ENCODE assay signal across 1 cellular context in the genomic region with DNA sequence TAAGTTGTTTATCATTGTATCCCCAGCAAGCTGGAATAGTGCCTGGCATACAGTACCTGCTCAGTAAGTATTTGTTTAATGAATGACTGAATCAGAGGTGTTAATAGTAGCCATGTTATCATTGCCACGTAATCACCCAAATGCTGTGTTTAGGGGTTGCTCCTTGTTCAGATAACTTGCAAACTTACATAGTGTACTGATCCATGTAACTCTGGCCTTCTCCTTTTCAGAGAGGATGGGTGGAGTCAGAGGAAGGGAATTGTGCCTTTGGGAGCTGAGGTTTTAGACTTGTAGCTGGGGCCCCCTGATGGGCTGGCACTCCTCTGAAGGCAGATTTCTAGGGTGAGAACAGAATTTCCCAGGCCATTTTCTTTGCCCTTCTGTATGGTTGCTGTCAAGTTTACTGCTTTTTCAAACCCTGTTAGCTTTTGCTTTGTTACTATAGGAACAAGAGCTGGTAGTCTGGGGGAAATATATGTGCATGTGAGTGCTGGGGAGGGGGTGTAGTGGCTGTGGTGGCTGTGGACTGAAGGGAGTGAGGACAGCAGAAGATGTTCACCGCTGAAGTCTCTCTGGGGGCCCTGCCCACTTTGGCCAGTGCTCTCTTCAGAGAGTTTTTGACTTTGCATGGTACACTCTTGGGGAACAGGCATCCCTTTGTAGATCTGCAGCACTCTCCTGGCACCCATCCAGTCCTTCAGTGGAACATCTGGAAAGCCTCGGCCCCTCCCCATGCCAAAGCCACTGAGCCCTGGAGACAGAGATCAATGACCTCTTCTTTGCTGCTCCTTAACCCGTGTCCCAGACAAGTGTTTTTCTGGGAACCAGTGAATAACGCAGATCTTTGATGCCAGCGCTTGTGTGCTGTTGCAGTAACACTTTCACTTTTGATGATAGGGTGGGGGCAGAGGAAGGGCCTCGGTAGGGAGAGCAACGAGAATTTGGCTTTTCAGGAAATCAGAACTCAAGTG.
TF ChIP-seq lines count a peak whose summit lies in the region.

No MANE protein-coding gene starts in this region.

TF ChIP-seq in GM12878, 131 proteins besides CTCF, POLR2A, EP300 and RAD21 (continued from another document and continues in another):
- TF ChIP-seq, protein P1, sequence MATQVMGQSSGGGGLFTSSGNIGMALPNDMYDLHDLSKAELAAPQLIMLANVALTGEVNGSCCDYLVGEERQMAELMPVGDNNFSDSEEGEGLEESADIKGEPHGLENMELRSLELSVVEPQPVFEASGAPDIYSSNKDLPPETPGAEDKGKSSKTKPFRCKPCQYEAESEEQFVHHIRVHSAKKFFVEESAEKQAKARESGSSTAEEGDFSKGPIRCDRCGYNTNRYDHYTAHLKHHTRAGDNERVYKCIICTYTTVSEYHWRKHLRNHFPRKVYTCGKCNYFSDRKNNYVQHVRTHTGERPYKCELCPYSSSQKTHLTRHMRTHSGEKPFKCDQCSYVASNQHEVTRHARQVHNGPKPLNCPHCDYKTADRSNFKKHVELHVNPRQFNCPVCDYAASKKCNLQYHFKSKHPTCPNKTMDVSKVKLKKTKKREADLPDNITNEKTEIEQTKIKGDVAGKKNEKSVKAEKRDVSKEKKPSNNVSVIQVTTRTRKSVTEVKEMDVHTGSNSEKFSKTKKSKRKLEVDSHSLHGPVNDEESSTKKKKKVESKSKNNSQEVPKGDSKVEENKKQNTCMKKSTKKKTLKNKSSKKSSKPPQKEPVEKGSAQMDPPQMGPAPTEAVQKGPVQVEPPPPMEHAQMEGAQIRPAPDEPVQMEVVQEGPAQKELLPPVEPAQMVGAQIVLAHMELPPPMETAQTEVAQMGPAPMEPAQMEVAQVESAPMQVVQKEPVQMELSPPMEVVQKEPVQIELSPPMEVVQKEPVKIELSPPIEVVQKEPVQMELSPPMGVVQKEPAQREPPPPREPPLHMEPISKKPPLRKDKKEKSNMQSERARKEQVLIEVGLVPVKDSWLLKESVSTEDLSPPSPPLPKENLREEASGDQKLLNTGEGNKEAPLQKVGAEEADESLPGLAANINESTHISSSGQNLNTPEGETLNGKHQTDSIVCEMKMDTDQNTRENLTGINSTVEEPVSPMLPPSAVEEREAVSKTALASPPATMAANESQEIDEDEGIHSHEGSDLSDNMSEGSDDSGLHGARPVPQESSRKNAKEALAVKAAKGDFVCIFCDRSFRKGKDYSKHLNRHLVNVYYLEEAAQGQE (IDR thresholded peaks at IDR 0.05; ENCODE audit: low read depth, low read length): no peak
- TF ChIP-seq CHD2 (IDR thresholded peaks at IDR 0.05; ENCODE audit: borderline replicate concordance, low read depth, low read length) (0 out of 2 replicates have a peak, but pooled peaks have one; percentile 10), TARDBP (IDR thresholded peaks at IDR 0.05; ENCODE audit: borderline replicate concordance) (no peak), BACH1 (IDR thresholded peaks at IDR 0.05; ENCODE audit: borderline replicate concordance) (no peak), RELA (IDR thresholded peaks at IDR 0.05; ENCODE audit: borderline replicate concordance, partially characterized antibody) (no peak), ESRRA (IDR thresholded peaks at IDR 0.05; ENCODE audit: low read length) (no peak), ETV6 (conservative IDR thresholded peaks at IDR 0.05 in 1 of 2, IDR thresholded peaks at IDR 0.05 in 1 of 2; ENCODE audit: borderline replicate concordance in 1 of 2, low read depth in 1 of 2) (0 out of 4 replicates have a peak, but pooled peaks of 1 of the 2 experiments have one; percentile 33), IKZF2 (IDR thresholded peaks at IDR 0.05) (peak; percentile 30 to 34; a peak in 2 of 4 replicates), BRCA1 (IDR thresholded peaks at IDR 0.05; ENCODE audit: low read depth, low read length) (no peak), DPF2 (IDR thresholded peaks at IDR 0.05) (peak; percentile 48), SPI1 (IDR thresholded peaks at IDR 0.05; ENCODE audit: borderline replicate concordance, insufficient read depth, low read depth, low read length) (no peak), BHLHE40 (IDR thresholded peaks at IDR 0.05; ENCODE audit: borderline replicate concordance in 1 of 2, low read depth in 2 of 2, low read length in 1 of 2) (peak; percentile 27 to 30; a peak in 1 of 4 replicates), BCL11A (IDR thresholded peaks at IDR 0.05; ENCODE audit: low read depth, low read length) (0 out of 2 replicates have a peak, but pooled peaks have one; percentile 5), HDGF (IDR thresholded peaks at IDR 0.05) (no peak; the same call in 1 of the 2 replicates), RCOR1 (conservative IDR thresholded peaks at IDR 0.05; ENCODE audit: low read depth, low read length) (no peak), NFIC (IDR thresholded peaks at IDR 0.05; ENCODE audit: low read depth, low read length) (no peak), TCF7 (IDR thresholded peaks at IDR 0.05; ENCODE audit: borderline replicate concordance) (no peak), NR2C2 (IDR thresholded peaks at IDR 0.05; ENCODE audit: borderline replicate concordance, control insufficient read depth, insufficient read length, low read depth) (no peak), NR2F1 (conservative IDR thresholded peaks at IDR 0.05) (0 out of 2 replicates have a peak, but pooled peaks have one; percentile 30), RBBP5 (conservative IDR thresholded peaks at IDR 0.05) (no peak), RB1 (IDR thresholded peaks at IDR 0.05; ENCODE audit: borderline replicate concordance) (no peak), ZNF207 (IDR thresholded peaks at IDR 0.05; ENCODE audit: borderline replicate concordance) (no peak), POLR2AphosphoS2 (IDR thresholded peaks at IDR 0.05; ENCODE audit: low read depth, low read length) (no peak), ZNF217 (IDR thresholded peaks at IDR 0.05) (no peak), ZNF384 (IDR thresholded peaks at IDR 0.05; ENCODE audit: borderline replicate concordance, low read depth, low read length) (no peak)
- TF ChIP-seq, protein P2, sequence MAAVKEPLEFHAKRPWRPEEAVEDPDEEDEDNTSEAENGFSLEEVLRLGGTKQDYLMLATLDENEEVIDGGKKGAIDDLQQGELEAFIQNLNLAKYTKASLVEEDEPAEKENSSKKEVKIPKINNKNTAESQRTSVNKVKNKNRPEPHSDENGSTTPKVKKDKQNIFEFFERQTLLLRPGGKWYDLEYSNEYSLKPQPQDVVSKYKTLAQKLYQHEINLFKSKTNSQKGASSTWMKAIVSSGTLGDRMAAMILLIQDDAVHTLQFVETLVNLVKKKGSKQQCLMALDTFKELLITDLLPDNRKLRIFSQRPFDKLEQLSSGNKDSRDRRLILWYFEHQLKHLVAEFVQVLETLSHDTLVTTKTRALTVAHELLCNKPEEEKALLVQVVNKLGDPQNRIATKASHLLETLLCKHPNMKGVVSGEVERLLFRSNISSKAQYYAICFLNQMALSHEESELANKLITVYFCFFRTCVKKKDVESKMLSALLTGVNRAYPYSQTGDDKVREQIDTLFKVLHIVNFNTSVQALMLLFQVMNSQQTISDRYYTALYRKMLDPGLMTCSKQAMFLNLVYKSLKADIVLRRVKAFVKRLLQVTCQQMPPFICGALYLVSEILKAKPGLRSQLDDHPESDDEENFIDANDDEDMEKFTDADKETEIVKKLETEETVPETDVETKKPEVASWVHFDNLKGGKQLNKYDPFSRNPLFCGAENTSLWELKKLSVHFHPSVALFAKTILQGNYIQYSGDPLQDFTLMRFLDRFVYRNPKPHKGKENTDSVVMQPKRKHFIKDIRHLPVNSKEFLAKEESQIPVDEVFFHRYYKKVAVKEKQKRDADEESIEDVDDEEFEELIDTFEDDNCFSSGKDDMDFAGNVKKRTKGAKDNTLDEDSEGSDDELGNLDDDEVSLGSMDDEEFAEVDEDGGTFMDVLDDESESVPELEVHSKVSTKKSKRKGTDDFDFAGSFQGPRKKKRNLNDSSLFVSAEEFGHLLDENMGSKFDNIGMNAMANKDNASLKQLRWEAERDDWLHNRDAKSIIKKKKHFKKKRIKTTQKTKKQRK (IDR thresholded peaks at IDR 0.05; ENCODE audit: low read depth, low read length): no peak
- TF ChIP-seq, protein P3, sequence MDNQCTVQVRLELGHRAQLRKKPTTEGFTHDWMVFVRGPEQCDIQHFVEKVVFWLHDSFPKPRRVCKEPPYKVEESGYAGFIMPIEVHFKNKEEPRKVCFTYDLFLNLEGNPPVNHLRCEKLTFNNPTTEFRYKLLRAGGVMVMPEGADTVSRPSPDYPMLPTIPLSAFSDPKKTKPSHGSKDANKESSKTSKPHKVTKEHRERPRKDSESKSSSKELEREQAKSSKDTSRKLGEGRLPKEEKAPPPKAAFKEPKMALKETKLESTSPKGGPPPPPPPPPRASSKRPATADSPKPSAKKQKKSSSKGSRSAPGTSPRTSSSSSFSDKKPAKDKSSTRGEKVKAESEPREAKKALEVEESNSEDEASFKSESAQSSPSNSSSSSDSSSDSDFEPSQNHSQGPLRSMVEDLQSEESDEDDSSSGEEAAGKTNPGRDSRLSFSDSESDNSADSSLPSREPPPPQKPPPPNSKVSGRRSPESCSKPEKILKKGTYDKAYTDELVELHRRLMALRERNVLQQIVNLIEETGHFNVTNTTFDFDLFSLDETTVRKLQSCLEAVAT (IDR thresholded peaks at IDR 0.05): 0 out of 2 replicates have a peak, but pooled peaks have one; percentile 32
- TF ChIP-seq, protein P4, sequence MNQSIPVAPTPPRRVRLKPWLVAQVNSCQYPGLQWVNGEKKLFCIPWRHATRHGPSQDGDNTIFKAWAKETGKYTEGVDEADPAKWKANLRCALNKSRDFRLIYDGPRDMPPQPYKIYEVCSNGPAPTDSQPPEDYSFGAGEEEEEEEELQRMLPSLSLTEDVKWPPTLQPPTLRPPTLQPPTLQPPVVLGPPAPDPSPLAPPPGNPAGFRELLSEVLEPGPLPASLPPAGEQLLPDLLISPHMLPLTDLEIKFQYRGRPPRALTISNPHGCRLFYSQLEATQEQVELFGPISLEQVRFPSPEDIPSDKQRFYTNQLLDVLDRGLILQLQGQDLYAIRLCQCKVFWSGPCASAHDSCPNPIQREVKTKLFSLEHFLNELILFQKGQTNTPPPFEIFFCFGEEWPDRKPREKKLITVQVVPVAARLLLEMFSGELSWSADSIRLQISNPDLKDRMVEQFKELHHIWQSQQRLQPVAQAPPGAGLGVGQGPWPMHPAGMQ (IDR thresholded peaks at IDR 0.05; ENCODE audit: borderline replicate concordance): no peak
- TF ChIP-seq, protein P5, sequence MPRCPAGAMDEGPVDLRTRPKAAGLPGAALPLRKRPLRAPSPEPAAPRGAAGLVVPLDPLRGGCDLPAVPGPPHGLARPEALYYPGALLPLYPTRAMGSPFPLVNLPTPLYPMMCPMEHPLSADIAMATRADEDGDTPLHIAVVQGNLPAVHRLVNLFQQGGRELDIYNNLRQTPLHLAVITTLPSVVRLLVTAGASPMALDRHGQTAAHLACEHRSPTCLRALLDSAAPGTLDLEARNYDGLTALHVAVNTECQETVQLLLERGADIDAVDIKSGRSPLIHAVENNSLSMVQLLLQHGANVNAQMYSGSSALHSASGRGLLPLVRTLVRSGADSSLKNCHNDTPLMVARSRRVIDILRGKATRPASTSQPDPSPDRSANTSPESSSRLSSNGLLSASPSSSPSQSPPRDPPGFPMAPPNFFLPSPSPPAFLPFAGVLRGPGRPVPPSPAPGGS (IDR thresholded peaks at IDR 0.05; ENCODE audit: borderline replicate concordance, insufficient read depth, low read depth, low read length, poor library complexity, severe bottlenecking): no peak
- TF ChIP-seq, protein P6, sequence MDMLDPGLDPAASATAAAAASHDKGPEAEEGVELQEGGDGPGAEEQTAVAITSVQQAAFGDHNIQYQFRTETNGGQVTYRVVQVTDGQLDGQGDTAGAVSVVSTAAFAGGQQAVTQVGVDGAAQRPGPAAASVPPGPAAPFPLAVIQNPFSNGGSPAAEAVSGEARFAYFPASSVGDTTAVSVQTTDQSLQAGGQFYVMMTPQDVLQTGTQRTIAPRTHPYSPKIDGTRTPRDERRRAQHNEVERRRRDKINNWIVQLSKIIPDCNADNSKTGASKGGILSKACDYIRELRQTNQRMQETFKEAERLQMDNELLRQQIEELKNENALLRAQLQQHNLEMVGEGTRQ (IDR thresholded peaks at IDR 0.05; ENCODE audit: borderline replicate concordance, low read depth, low read length): no peak
- TF ChIP-seq, protein P7, sequence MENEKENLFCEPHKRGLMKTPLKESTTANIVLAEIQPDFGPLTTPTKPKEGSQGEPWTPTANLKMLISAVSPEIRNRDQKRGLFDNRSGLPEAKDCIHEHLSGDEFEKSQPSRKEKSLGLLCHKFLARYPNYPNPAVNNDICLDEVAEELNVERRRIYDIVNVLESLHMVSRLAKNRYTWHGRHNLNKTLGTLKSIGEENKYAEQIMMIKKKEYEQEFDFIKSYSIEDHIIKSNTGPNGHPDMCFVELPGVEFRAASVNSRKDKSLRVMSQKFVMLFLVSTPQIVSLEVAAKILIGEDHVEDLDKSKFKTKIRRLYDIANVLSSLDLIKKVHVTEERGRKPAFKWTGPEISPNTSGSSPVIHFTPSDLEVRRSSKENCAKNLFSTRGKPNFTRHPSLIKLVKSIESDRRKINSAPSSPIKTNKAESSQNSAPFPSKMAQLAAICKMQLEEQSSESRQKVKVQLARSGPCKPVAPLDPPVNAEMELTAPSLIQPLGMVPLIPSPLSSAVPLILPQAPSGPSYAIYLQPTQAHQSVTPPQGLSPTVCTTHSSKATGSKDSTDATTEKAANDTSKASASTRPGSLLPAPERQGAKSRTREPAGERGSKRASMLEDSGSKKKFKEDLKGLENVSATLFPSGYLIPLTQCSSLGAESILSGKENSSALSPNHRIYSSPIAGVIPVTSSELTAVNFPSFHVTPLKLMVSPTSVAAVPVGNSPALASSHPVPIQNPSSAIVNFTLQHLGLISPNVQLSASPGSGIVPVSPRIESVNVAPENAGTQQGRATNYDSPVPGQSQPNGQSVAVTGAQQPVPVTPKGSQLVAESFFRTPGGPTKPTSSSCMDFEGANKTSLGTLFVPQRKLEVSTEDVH (IDR thresholded peaks at IDR 0.05; ENCODE audit: low read depth, partially characterized antibody): no peak
- TF ChIP-seq, protein P8, sequence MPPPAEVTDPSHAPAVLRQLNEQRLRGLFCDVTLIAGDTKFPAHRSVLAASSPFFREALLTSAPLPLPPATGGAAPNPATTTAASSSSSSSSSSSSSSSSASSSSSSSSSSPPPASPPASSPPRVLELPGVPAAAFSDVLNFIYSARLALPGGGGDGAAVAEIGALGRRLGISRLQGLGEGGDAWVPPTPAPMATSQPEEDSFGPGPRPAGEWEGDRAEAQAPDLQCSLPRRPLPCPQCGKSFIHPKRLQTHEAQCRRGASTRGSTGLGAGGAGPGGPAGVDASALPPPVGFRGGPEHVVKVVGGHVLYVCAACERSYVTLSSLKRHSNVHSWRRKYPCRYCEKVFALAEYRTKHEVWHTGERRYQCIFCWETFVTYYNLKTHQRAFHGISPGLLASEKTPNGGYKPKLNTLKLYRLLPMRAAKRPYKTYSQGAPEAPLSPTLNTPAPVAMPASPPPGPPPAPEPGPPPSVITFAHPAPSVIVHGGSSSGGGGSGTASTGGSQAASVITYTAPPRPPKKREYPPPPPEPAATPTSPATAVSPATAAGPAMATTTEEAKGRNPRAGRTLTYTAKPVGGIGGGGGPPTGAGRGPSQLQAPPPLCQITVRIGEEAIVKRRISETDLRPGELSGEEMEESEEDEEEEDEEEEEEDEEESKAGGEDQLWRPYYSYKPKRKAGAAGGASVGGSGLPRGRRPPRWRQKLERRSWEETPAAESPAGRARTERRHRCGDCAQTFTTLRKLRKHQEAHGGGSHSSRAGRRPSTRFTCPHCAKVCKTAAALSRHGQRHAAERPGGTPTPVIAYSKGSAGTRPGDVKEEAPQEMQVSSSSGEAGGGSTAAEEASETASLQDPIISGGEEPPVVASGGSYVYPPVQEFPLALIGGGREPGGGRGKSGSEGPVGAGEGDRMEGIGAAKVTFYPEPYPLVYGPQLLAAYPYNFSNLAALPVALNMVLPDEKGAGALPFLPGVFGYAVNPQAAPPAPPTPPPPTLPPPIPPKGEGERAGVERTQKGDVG (CRISPR knock-in tag; IDR thresholded peaks at IDR 0.05): no peak
